ENCODE assay signal across 1 cellular context in genomic region chr12:38905480-38906351, GRCh38.
A peak's percentile ranks its signal among the peaks of the same experiment; 100 is the strongest.
TF ChIP-seq lines count a peak whose summit lies in the region.

TSS of gene CPNE8 (minus strand) at chr12:38905591. CDS start at chr12:38905534, 57 bp downstream.

TF ChIP-seq in HEK293, 187 proteins besides CTCF, POLR2A, EP300 and RAD21 (continued from another document and continues in another):
- TF ChIP-seq ZNF26 (tag by site-specific recombination; IDR thresholded peaks at IDR 0.05): no peak
- TF ChIP-seq ZNF341 (tag by site-specific recombination; IDR thresholded peaks at IDR 0.05; ENCODE audit: low read depth): no peak; the same call in 1 of the 2 replicates
- TF ChIP-seq PRDM10 (tag by site-specific recombination; IDR thresholded peaks at IDR 0.05): peak; percentile 82
- peak; percentile 90 for TF ChIP-seq ZBTB26 (tag by site-specific recombination; optimal IDR thresholded peaks at IDR 0.05)
- TF ChIP-seq ZNF645 (tag by site-specific recombination; IDR thresholded peaks at IDR 0.05): no peak
- 0 out of 2 replicates have a peak, but pooled peaks have one; percentile 8 for TF ChIP-seq INSM2 (tag by site-specific recombination; IDR thresholded peaks at IDR 0.05)
- TF ChIP-seq ZNF776 (tag by site-specific recombination; IDR thresholded peaks at IDR 0.05; ENCODE audit: borderline replicate concordance): no peak
- TF ChIP-seq ZFP37 (tag by site-specific recombination; IDR thresholded peaks at IDR 0.05): peak; percentile 65
- peak; percentile 14; the same call in 1 of the 2 replicates for TF ChIP-seq ZNF610 (tag by site-specific recombination; IDR thresholded peaks at IDR 0.05; ENCODE audit: borderline replicate concordance)
- TF ChIP-seq BCL11B (tag by site-specific recombination; IDR thresholded peaks at IDR 0.05; ENCODE audit: low read depth): peak; percentile 64; the same call in 1 of the 2 replicates
- TF ChIP-seq ZNF416 (tag by site-specific recombination; IDR thresholded peaks at IDR 0.05): no peak
- TF ChIP-seq SP3 (tag by site-specific recombination; IDR thresholded peaks at IDR 0.05): peak; percentile 85
- peak; percentile 89 for TF ChIP-seq EGR2 (tag by site-specific recombination; IDR thresholded peaks at IDR 0.05; ENCODE audit: low read depth)
- TF ChIP-seq PRDM6 (tag by site-specific recombination; IDR thresholded peaks at IDR 0.05): no peak
- TF ChIP-seq AEBP2 (tag by site-specific recombination; IDR thresholded peaks at IDR 0.05; ENCODE audit: borderline replicate concordance): no peak
- TF ChIP-seq ZNF138 (tag by site-specific recombination; IDR thresholded peaks at IDR 0.05; ENCODE audit: borderline replicate concordance): no peak
- peak; percentile 7; the same call in 1 of the 2 replicates for TF ChIP-seq ZBTB20 (tag by site-specific recombination; IDR thresholded peaks at IDR 0.05)
- TF ChIP-seq ZNF692 (tag by site-specific recombination; IDR thresholded peaks at IDR 0.05): peak; percentile 60; the same call in 1 of the 2 replicates
- no peak for TF ChIP-seq ZNF114 (tag by site-specific recombination; IDR thresholded peaks at IDR 0.05)
- TF ChIP-seq IKZF3 (tag by site-specific recombination; IDR thresholded peaks at IDR 0.05): peak; percentile 53; the same call in 1 of the 2 replicates
- TF ChIP-seq KLF1 (tag by site-specific recombination; IDR thresholded peaks at IDR 0.05): peak; percentile 53; the same call in 1 of the 2 replicates
- TF ChIP-seq ZNF223 (tag by site-specific recombination; IDR thresholded peaks at IDR 0.05): no peak
- TF ChIP-seq BCL6B (tag by site-specific recombination; IDR thresholded peaks at IDR 0.05): no peak
- TF ChIP-seq OSR2 (tag by site-specific recombination; IDR thresholded peaks at IDR 0.05): peak; percentile 21; the same call in 1 of the 2 replicates
- no peak for TF ChIP-seq ZNF549 (tag by site-specific recombination; IDR thresholded peaks at IDR 0.05)
- TF ChIP-seq REST (tag by site-specific recombination; IDR thresholded peaks at IDR 0.05): peak; percentile 19
- no peak for TF ChIP-seq ZBTB44 (tag by site-specific recombination; IDR thresholded peaks at IDR 0.05)
- TF ChIP-seq ZNF18 (tag by site-specific recombination; IDR thresholded peaks at IDR 0.05): no peak
